ENCODE assay signal across 21 cellular contexts in the genomic region with DNA sequence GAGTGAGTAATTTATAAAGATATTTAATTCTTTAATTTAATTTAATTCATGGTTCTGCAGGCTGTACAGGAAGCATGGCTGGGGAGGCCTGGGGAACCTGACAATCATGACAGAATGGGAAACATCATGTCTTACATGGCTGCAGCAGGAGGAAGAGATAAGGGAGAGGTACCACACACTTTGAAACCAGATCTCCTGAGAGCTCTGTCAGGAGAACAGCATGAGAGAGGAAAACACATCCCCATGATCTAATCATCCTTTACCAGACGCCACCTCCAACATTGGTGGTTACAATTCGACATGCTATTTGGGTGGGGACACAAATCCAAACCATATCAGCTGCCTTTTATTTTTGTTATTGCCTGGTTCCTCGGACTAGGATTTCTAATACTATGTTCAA.
"Had no signal": no experiment of that assay in that cellular context is flagged by ENCODE, and none has a peak within 500 bp of the region (broad histone marks: within the 10 kb centered on the region; RNA-seq: fewer than 3 reads in every experiment).

No MANE protein-coding gene starts in this region.

- H3K4me1 ChIP-seq: esophagus muscularis mucosa, gastrocnemius medialis, heart right ventricle, psoas muscle, tibial artery, upper lobe of left lung, uterus had no signal

- ATAC-seq: gastrocnemius medialis; heart right ventricle; left lobe of liver; naive thymus-derived CD4-positive, alpha-beta T cell; psoas muscle; sciatic nerve; stimulated activated memory B cell treated with anti-CD40 and anti-IgM and Interleukin-4, amounts not matched to agents 10 μg/mL and 1 μg/mL and 100 μg/mL, for 72 hours had no signal

- H3K36me3 ChIP-seq: esophagus muscularis mucosa, gastrocnemius medialis, heart right ventricle, spleen, tibial artery, upper lobe of left lung, uterus had no signal

- H3K4me3 ChIP-seq: esophagus muscularis mucosa, gastrocnemius medialis, heart right ventricle, psoas muscle, spleen, tibial artery, upper lobe of left lung, uterus had no signal

- DNase-seq: effector memory CD4-positive, alpha-beta T cell; gastrocnemius medialis; heart right ventricle; islet precursor cell; mammary epithelial cell; naive thymus-derived CD4-positive, alpha-beta T cell; nephron progenitor cell; psoas muscle; retina; spleen; stimulated activated CD4-positive, alpha-beta T cell treated with anti-CD3 and anti-CD28 coated beads, Interleukin-15, amount 100 ng/mL, for 24 hours; stimulated activated CD4-positive, alpha-beta T cell treated with anti-CD3 and anti-CD28 coated beads, Interleukin-1b, Interleukin-23, amount 100 ng/mL, for 48 hours; stimulated activated CD4-positive, alpha-beta T cell treated with anti-CD3 and anti-CD28 coated beads, Interleukin-4, amount 100 ng/mL, for 24 hours; tibial artery; upper lobe of left lung; uterus had no signal

- H3K9me3 ChIP-seq: esophagus muscularis mucosa, gastrocnemius medialis, heart right ventricle, psoas muscle, spleen, tibial artery, upper lobe of left lung, uterus had no signal

- H3K27me3 ChIP-seq: gastrocnemius medialis, spleen, tibial artery, upper lobe of left lung, uterus had no signal

- H3K27ac ChIP-seq: epithelial cell of prostate, esophagus muscularis mucosa, gastrocnemius medialis, heart right ventricle, psoas muscle, spleen, tibial artery, upper lobe of left lung, uterus had no signal
